In the genomic region with DNA sequence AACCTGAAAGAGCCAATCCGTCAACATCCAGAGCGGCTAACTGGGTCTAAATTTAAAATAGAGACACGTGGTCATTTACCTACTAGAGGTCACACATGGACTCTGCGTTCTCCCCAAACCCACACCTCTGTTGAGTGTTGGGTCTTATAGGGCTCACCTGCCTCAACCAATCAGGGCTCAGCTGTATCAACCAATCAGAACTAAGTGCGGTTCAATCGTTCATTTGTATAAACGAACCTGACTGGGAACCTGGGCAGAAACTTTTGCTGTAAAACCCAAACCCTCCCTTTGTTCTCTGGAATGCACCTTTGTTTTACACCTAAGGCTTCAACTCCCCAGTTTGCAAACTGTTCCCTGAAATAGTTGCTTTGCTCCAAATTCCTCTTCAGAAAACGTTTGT, we compare ENCODE assay signal across 3 cellular contexts.
TF ChIP-seq lines count a peak whose summit lies in the region.

No MANE protein-coding gene starts in this region.

TF ChIP-seq in SK-N-SH, 30 proteins besides CTCF, POLR2A, EP300 and RAD21 (continued from another document):
- TF ChIP-seq, protein P1, sequence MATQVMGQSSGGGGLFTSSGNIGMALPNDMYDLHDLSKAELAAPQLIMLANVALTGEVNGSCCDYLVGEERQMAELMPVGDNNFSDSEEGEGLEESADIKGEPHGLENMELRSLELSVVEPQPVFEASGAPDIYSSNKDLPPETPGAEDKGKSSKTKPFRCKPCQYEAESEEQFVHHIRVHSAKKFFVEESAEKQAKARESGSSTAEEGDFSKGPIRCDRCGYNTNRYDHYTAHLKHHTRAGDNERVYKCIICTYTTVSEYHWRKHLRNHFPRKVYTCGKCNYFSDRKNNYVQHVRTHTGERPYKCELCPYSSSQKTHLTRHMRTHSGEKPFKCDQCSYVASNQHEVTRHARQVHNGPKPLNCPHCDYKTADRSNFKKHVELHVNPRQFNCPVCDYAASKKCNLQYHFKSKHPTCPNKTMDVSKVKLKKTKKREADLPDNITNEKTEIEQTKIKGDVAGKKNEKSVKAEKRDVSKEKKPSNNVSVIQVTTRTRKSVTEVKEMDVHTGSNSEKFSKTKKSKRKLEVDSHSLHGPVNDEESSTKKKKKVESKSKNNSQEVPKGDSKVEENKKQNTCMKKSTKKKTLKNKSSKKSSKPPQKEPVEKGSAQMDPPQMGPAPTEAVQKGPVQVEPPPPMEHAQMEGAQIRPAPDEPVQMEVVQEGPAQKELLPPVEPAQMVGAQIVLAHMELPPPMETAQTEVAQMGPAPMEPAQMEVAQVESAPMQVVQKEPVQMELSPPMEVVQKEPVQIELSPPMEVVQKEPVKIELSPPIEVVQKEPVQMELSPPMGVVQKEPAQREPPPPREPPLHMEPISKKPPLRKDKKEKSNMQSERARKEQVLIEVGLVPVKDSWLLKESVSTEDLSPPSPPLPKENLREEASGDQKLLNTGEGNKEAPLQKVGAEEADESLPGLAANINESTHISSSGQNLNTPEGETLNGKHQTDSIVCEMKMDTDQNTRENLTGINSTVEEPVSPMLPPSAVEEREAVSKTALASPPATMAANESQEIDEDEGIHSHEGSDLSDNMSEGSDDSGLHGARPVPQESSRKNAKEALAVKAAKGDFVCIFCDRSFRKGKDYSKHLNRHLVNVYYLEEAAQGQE (IDR thresholded peaks at IDR 0.05; ENCODE audit: low read depth, low read length) = no peak
- no peak for TF ChIP-seq NRF1 (IDR thresholded peaks at IDR 0.05; ENCODE audit: low read depth, low read length)

TF ChIP-seq in SK-N-SH treated with all-trans-retinoic acid at 6 μM for 48 hours, 23 proteins besides CTCF, POLR2A, EP300 and RAD21 (continued from another document):
- TF ChIP-seq OSR1 (CRISPR knock-in tag; IDR thresholded peaks at IDR 0.05) (no peak), TOX (CRISPR knock-in tag; IDR thresholded peaks at IDR 0.05; ENCODE audit: borderline replicate concordance) (no peak), ESRRG (CRISPR knock-in tag; IDR thresholded peaks at IDR 0.05) (no peak), PPARA (CRISPR knock-in tag; IDR thresholded peaks at IDR 0.05; ENCODE audit: borderline replicate concordance) (no peak), RARB (CRISPR knock-in tag; IDR thresholded peaks at IDR 0.05) (no peak), SNAI2 (CRISPR knock-in tag; IDR thresholded peaks at IDR 0.05) (no peak), ZC3H10 (CRISPR knock-in tag; IDR thresholded peaks at IDR 0.05) (no peak), GLIS3 (CRISPR knock-in tag; IDR thresholded peaks at IDR 0.05) (no peak), ISL1 (CRISPR knock-in tag; IDR thresholded peaks at IDR 0.05) (no peak), ZNF70 (CRISPR knock-in tag; IDR thresholded peaks at IDR 0.05) (no peak), BACH2 (CRISPR knock-in tag; IDR thresholded peaks at IDR 0.05; ENCODE audit: borderline replicate concordance) (no peak), ARNTL (CRISPR knock-in tag; IDR thresholded peaks at IDR 0.05; ENCODE audit: borderline replicate concordance, low read depth) (no peak)
- TF ChIP-seq, protein P2, sequence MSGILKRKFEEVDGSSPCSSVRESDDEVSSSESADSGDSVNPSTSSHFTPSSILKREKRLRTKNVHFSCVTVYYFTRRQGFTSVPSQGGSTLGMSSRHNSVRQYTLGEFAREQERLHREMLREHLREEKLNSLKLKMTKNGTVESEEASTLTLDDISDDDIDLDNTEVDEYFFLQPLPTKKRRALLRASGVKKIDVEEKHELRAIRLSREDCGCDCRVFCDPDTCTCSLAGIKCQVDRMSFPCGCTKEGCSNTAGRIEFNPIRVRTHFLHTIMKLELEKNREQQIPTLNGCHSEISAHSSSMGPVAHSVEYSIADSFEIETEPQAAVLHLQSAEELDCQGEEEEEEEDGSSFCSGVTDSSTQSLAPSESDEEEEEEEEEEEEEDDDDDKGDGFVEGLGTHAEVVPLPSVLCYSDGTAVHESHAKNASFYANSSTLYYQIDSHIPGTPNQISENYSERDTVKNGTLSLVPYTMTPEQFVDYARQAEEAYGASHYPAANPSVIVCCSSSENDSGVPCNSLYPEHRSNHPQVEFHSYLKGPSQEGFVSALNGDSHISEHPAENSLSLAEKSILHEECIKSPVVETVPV (CRISPR knock-in tag; IDR thresholded peaks at IDR 0.05) = no peak
- TF ChIP-seq, protein P3, sequence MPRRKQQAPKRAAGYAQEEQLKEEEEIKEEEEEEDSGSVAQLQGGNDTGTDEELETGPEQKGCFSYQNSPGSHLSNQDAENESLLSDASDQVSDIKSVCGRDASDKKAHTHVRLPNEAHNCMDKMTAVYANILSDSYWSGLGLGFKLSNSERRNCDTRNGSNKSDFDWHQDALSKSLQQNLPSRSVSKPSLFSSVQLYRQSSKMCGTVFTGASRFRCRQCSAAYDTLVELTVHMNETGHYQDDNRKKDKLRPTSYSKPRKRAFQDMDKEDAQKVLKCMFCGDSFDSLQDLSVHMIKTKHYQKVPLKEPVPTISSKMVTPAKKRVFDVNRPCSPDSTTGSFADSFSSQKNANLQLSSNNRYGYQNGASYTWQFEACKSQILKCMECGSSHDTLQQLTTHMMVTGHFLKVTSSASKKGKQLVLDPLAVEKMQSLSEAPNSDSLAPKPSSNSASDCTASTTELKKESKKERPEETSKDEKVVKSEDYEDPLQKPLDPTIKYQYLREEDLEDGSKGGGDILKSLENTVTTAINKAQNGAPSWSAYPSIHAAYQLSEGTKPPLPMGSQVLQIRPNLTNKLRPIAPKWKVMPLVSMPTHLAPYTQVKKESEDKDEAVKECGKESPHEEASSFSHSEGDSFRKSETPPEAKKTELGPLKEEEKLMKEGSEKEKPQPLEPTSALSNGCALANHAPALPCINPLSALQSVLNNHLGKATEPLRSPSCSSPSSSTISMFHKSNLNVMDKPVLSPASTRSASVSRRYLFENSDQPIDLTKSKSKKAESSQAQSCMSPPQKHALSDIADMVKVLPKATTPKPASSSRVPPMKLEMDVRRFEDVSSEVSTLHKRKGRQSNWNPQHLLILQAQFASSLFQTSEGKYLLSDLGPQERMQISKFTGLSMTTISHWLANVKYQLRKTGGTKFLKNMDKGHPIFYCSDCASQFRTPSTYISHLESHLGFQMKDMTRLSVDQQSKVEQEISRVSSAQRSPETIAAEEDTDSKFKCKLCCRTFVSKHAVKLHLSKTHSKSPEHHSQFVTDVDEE (CRISPR knock-in tag; IDR thresholded peaks at IDR 0.05) = no peak
- TF ChIP-seq, protein P4, sequence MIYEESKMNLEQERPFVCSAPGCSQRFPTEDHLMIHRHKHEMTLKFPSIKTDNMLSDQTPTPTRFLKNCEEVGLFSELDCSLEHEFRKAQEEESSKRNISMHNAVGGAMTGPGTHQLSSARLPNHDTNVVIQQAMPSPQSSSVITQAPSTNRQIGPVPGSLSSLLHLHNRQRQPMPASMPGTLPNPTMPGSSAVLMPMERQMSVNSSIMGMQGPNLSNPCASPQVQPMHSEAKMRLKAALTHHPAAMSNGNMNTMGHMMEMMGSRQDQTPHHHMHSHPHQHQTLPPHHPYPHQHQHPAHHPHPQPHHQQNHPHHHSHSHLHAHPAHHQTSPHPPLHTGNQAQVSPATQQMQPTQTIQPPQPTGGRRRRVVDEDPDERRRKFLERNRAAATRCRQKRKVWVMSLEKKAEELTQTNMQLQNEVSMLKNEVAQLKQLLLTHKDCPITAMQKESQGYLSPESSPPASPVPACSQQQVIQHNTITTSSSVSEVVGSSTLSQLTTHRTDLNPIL (CRISPR knock-in tag; IDR thresholded peaks at IDR 0.05; ENCODE audit: low read depth) = no peak

TF ChIP-seq in IMR-90, 13 proteins besides CTCF, POLR2A, EP300 and RAD21 (continued from another document):
- TF ChIP-seq RCOR1 (IDR thresholded peaks at IDR 0.05; ENCODE audit: insufficient replicate concordance, low read length) (no peak), MXI1 (IDR thresholded peaks at IDR 0.05; ENCODE audit: borderline replicate concordance, low read depth, low read length) (no peak), CEBPB (IDR thresholded peaks at IDR 0.05; ENCODE audit: low read depth, low read length) (no peak), SMC3 (IDR thresholded peaks at IDR 0.05; ENCODE audit: low read depth, low read length) (no peak), NFE2L2 (IDR thresholded peaks at IDR 0.05; ENCODE audit: low read depth, low read length) (no peak), MAZ (IDR thresholded peaks at IDR 0.05; ENCODE audit: borderline replicate concordance, low read depth, low read length) (no peak), RFX5 (IDR thresholded peaks at IDR 0.05; ENCODE audit: low read depth, low read length) (no peak), MAFK (IDR thresholded peaks at IDR 0.05; ENCODE audit: low read depth, low read length) (no peak), CHD1 (IDR thresholded peaks at IDR 0.05; ENCODE audit: low read depth, low read length) (no peak)
- TF ChIP-seq, protein P5, sequence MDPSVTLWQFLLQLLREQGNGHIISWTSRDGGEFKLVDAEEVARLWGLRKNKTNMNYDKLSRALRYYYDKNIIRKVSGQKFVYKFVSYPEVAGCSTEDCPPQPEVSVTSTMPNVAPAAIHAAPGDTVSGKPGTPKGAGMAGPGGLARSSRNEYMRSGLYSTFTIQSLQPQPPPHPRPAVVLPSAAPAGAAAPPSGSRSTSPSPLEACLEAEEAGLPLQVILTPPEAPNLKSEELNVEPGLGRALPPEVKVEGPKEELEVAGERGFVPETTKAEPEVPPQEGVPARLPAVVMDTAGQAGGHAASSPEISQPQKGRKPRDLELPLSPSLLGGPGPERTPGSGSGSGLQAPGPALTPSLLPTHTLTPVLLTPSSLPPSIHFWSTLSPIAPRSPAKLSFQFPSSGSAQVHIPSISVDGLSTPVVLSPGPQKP (IDR thresholded peaks at IDR 0.05; ENCODE audit: borderline replicate concordance, low read depth, low read length) = no peak
- TF ChIP-seq, protein P6, sequence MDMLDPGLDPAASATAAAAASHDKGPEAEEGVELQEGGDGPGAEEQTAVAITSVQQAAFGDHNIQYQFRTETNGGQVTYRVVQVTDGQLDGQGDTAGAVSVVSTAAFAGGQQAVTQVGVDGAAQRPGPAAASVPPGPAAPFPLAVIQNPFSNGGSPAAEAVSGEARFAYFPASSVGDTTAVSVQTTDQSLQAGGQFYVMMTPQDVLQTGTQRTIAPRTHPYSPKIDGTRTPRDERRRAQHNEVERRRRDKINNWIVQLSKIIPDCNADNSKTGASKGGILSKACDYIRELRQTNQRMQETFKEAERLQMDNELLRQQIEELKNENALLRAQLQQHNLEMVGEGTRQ (IDR thresholded peaks at IDR 0.05; ENCODE audit: low read depth, low read length) = no peak
TF ChIP-seq in IMR-90: peak in this region for 0.
